ENCODE assay signal across 14 cellular contexts in genomic region chr6:35960192-35960591, GRCh38.
"Had no signal": no experiment of that assay in that cellular context is flagged by ENCODE, and none has a peak within 500 bp of the region (broad histone marks: within the 10 kb centered on the region; RNA-seq: fewer than 3 reads in every experiment).

No MANE protein-coding gene starts in this region.

- H3K27me3 ChIP-seq: colonic mucosa, ovary, stomach, testis, upper lobe of left lung had no signal

- H3K27ac ChIP-seq: colonic mucosa, ovary, stomach, testis, upper lobe of left lung had no signal

- H3K4me3 ChIP-seq: colonic mucosa, ovary, stomach, testis, upper lobe of left lung had no signal

- H3K36me3 ChIP-seq: colonic mucosa, ovary, stomach, upper lobe of left lung had no signal

- DNase-seq: activated CD4-positive, alpha-beta T cell treated with anti-CD3 and anti-CD28 coated beads, Interleukin-2, amount 50 U/mL, for 4 hours; activated CD4-positive, CD25-positive, alpha-beta regulatory T cell treated with anti-CD3 and anti-CD28 coated beads, Interleukin-2, amount 50 U/mL, for 72 hours; activated naive CD4-positive, alpha-beta T cell; activated T-cell treated with anti-CD3 and anti-CD28 coated beads for 4 hours; caudate nucleus; colonic mucosa; foreskin melanocyte; ovary; stimulated activated CD4-positive, alpha-beta T cell treated with anti-CD3 and anti-CD28 coated beads, Interleukin-12 subunit alpha, Interleukin-12 subunit beta, amount 100 ng/mL, for 4 hours; stimulated activated CD4-positive, alpha-beta T cell treated with anti-CD3 and anti-CD28 coated beads, Interleukin-2, amount 100 ng/mL, for 24 hours; stomach; testis; upper lobe of left lung had no signal

- ATAC-seq: esophagus mucosa had no signal

- H3K4me1 ChIP-seq: colonic mucosa, stomach, testis, upper lobe of left lung had no signal

- H3K9me3 ChIP-seq: colonic mucosa, ovary, stomach, testis, upper lobe of left lung had no signal
